10 cellular contexts compared by ENCODE assay signal in genomic region chr4:144128673-144129072, GRCh38. TPM values are rescaled to one million over a fixed set of nuclear protein-coding genes. Genes with fewer than 3 reads are reported as not detected.
"Had no signal": no experiment of that assay in that cellular context is flagged by ENCODE, and none has a peak within 500 bp of the region (broad histone marks: within the 10 kb centered on the region; RNA-seq: fewer than 3 reads in every experiment).

No MANE protein-coding gene starts in this region.

RNA-seq across cellular contexts. Expression of gene GYPA, which starts 11.8 kb away (rescaled TPM):
- total RNA-seq: OCI-LY7, PC-3, PC-9, Peyer's patch, Right ventricle myocardium inferior, Right ventricle myocardium superior, RPMI7951, SJSA1, SK-MEL-5 had no signal
- polyA plus RNA-seq: SK-N-SH had no signal
